ENCODE assay signal across 17 cellular contexts in the genomic region with DNA sequence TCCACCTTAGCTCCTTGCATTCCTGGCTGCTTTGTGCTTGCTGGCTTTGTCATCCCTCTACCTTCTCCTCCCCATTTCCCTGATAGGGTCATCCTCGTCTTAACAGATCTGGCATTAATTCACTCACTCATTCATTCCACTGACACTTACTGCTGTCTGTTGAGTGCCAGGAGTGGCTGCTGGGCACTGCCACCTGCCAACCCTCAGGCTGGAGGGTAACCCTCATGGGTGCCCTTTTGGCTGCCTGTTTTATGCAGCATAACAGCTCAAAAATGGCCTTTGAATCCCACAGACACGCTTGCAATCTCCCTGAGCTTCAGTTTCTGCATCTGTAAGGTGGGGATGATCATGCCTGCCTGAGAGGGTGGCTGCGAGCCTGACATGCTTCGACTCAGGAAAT. TPM values are rescaled to one million over a fixed set of nuclear protein-coding genes. Genes with fewer than 3 reads are reported as not detected.
A peak's percentile ranks its signal among the peaks of the same experiment; 100 is the strongest.
DNase-seq lines count a peak whose midpoint lies in the region; ATAC-seq and TF ChIP-seq lines count a peak whose summit lies in the region.
"Had no signal": no experiment of that assay in that cellular context is flagged by ENCODE, and none has a peak within 500 bp of the region (broad histone marks: within the 10 kb centered on the region; RNA-seq: fewer than 3 reads in every experiment).

No MANE protein-coding gene starts in this region.

- ATAC-seq in Right ventricle myocardium inferior: peak; percentile 27
- ATAC-seq in heart right ventricle: peak in 4 of 8 donors; percentile 11 to 67 (median 36)
- ATAC-seq: A549 had no signal

- H3K9me2 ChIP-seq in hepatocyte (replicated peaks; ENCODE audit: insufficient read depth): no peaks in the 10 kb centered on the region

- no peak overlapping the region for H3K4me3 Mint-ChIP-seq in activated CD4-positive, alpha-beta T cell treated with anti-CD3 and anti-CD28 coated beads, Interleukin-2, amount 10 ng/mL, durations not matched to agents 24 days and 14 days
- H3K4me3 Mint-ChIP-seq: CD4-positive, alpha-beta T cell had no signal

- no peak overlapping the region for H3K27ac Mint-ChIP-seq in activated CD4-positive, alpha-beta T cell treated with anti-CD3 and anti-CD28 coated beads, Interleukin-2, amount 10 ng/mL, durations not matched to agents 24 days and 14 days
- H3K27ac Mint-ChIP-seq: CD4-positive, alpha-beta T cell had no signal

- H3K27me3 Mint-ChIP-seq in activated CD4-positive, alpha-beta T cell treated with anti-CD3 and anti-CD28 coated beads, Interleukin-2, amount 10 ng/mL, durations not matched to agents 24 days and 14 days: no peaks in the 10 kb centered on the region

- no peaks in the 10 kb centered on the region for H3K79me2 ChIP-seq in hepatocyte

- H3K4me1 Mint-ChIP-seq in activated CD4-positive, alpha-beta T cell treated with anti-CD3 and anti-CD28 coated beads, Interleukin-2, amount 10 ng/mL, durations not matched to agents 24 days and 14 days: no peaks in the 10 kb centered on the region

- WGBS in heart right ventricle, 2 donors: 41 to 56% methylated on average over 4 of the region's 4 CpGs
- WGBS in hepatocyte (ENCODE audit: low lambda C conversion rate, missing lambda C conversion rate): 94% methylated on average over 4 of the region's 4 CpGs
- WGBS in lower leg skin, 2 donors: 77 to 83% methylated on average over 4 of the region's 4 CpGs

- TF ChIP-seq CTCF in heart right ventricle (IDR thresholded peaks at IDR 0.05) (no peak), hepatocyte (IDR thresholded peaks at IDR 0.05; ENCODE audit: poor library complexity) (no peak), lower leg skin (IDR thresholded peaks at IDR 0.05) (no peak)

- H3K36me3 Mint-ChIP-seq in activated CD4-positive, alpha-beta T cell treated with anti-CD3 and anti-CD28 coated beads, Interleukin-2, amount 10 ng/mL, durations not matched to agents 24 days and 14 days (ENCODE audit: low read depth): no peaks in the 10 kb centered on the region

- H3K27ac ChIP-seq in heart right ventricle: peak overlapping the region in 6 of 10 donors; percentile 35 to 64 (median 50)
- H3K27ac ChIP-seq in hepatocyte: no peak overlapping the region
- H3K27ac ChIP-seq: 22Rv1, C4-2B had no signal

- H2AFZ ChIP-seq in hepatocyte: no peak overlapping the region

- no peaks in the 10 kb centered on the region for H4K20me1 ChIP-seq in hepatocyte (ENCODE audit: insufficient read depth, poor library complexity, severe bottlenecking)

- H3K27me3 ChIP-seq in heart right ventricle: no peaks in the 10 kb centered on the region
- no peaks in the 10 kb centered on the region for H3K27me3 ChIP-seq in hepatocyte

- H3K9me3 ChIP-seq in heart right ventricle (peaks cover 0 to 21% (median 3%) of the 10 kb centered on the region in 11 donors), hepatocyte (ENCODE audit: low read depth) (peaks cover 5% of the 10 kb centered on the region)
- H3K9me3 ChIP-seq: A549, Caco-2 had no signal

- no peak overlapping the region for H3K4me2 ChIP-seq in hepatocyte
- H3K4me2 ChIP-seq: A549 had no signal

- TF ChIP-seq POLR2A in lower leg skin (IDR thresholded peaks at IDR 0.05): no peak

- intact Hi-C loops in Right ventricle myocardium inferior (cut with DNase I): no loop called here
- intact Hi-C loops in cardiac septum (cut with DNase I): no loop called here
- intact Hi-C loops in heart right ventricle (cut with DNase I): loop anchor here in 1 of 10 donors (10.0 kb wide), 2 partner anchors 72 to 142 kb away; no protein-coding TSS in a partner anchor
- intact Hi-C loops in activated CD4-positive, alpha-beta T cell treated with anti-CD3 and anti-CD28 coated beads, Interleukin-2, amount 10 ng/mL, durations not matched to agents 24 days and 14 days (cut with micrococcal nuclease): no loop called here
- intact Hi-C loops in lower leg skin (cut with DNase I; ENCODE audit: low total_unique reads): no loop called here

- H3K4me3 ChIP-seq in heart right ventricle (no peak overlapping the region), hepatocyte (no peak overlapping the region), lower leg skin (ENCODE audit: low read depth, poor library complexity, severe bottlenecking) (no peak overlapping the region)
- H3K4me3 ChIP-seq: A549, HAP-1 had no signal

- H3K4me1 ChIP-seq in heart right ventricle: peaks cover 4 to 72% (median 34%) of the 10 kb centered on the region in 9 donors
- no peaks in the 10 kb centered on the region for H3K4me1 ChIP-seq in hepatocyte (ENCODE audit: insufficient read depth)
- H3K4me1 ChIP-seq: A549, Caco-2, HAP-1 had no signal

- H3K36me3 ChIP-seq in heart right ventricle: no peaks in the 10 kb centered on the region
- H3K36me3 ChIP-seq in hepatocyte (replicated peaks; ENCODE audit: insufficient read depth, low read depth): peaks cover 2% of the 10 kb centered on the region
- H3K36me3 ChIP-seq: HAP-1 had no signal

- peaks cover 7% of the 10 kb centered on the region for H3K9me3 Mint-ChIP-seq in activated CD4-positive, alpha-beta T cell treated with anti-CD3 and anti-CD28 coated beads, Interleukin-2, amount 10 ng/mL, durations not matched to agents 24 days and 14 days

- no peak for DNase-seq in Right ventricle myocardium inferior (ENCODE audit: missing footprints)
- DNase-seq in cardiac septum (ENCODE audit: low spot score): no peak
- DNase-seq in heart right ventricle: no peak
- peak; percentile 1 for DNase-seq in hepatocyte (ENCODE audit: low spot score)
- no peak for DNase-seq in activated CD4-positive, alpha-beta T cell treated with anti-CD3 and anti-CD28 coated beads, Interleukin-2, amount 10 ng/mL, durations not matched to agents 24 days and 14 days
- no peak for DNase-seq in NCI-H2029 treated with DMSO at 0.1 percent for 48 hours (lab: John Stamatoyannopoulos, UW)
- no peak for DNase-seq in stimulated activated CD4-positive, alpha-beta T cell treated with anti-CD3 and anti-CD28 coated beads, Interleukin-2, amount 100 ng/mL, for 48 hours
- no peak for DNase-seq in lower leg skin (ENCODE audit: low spot score in 2 of 2)
- DNase-seq: AML-193; Caco-2; CD4-positive, alpha-beta T cell; GOT3 had no signal

RNA-seq across cellular contexts. Expression of a gene that starts 25.2 kb away (rescaled TPM):
- total RNA-seq in Right ventricle myocardium inferior (350 TPM), cardiac septum (311 TPM), heart right ventricle (100 to 1,000 TPM; 280 to 484 (median 406) TPM), hepatocyte (2.6 and 2.7 TPM in 2 replicates), lower leg skin (10 to 100 TPM in 1 of 4 donors, 1 to 10 TPM in 3; 5.3 to 15.1 (median 7.8) TPM)
- polyA plus RNA-seq in heart right ventricle (100 to 1,000 TPM in 1 of 2 donors, 10 to 100 TPM in 1; 81.8 to 298 TPM), hepatocyte (1.4 and 1.7 TPM in 2 replicates)
- total RNA-seq in activated CD4-positive, alpha-beta T cell treated with anti-CD3 and anti-CD28 coated beads, Interleukin-2, amount 10 ng/mL, durations not matched to agents 24 days and 14 days: not detected in 2 replicates
- total RNA-seq: Caco-2; CD4-positive, alpha-beta T cell; HT-29 had no signal

Comparison
In these comparisons a context has a peak if more than half of its experiments do, and no peak if none do; other contexts are left out.
1. RNA of a gene that starts 25.2 kb away (total RNA-seq): 280 to 484 TPM in heart right ventricle, 350 TPM in Right ventricle myocardium inferior (single experiment) and 311 TPM in cardiac septum (single experiment); 5.3 to 15.1 TPM in lower leg skin, 2.6 to 2.7 TPM in hepatocyte and not detected in activated CD4-positive, alpha-beta T cell treated with anti-CD3 and anti-CD28 coated beads, Interleukin-2, amount 10 ng/mL, durations not matched to agents 24 days and 14 days; every median in the first group is over 10 times any median in the second.